ENCODE assay signal across 17 cellular contexts in genomic region chr9:136297016-136297691, GRCh38. TPM values are rescaled to one million over a fixed set of nuclear protein-coding genes. Genes with fewer than 3 reads are reported as not detected.
DNase-seq lines count a peak whose midpoint lies in the region; ATAC-seq and TF ChIP-seq lines count a peak whose summit lies in the region.
"Had no signal": no experiment of that assay in that cellular context is flagged by ENCODE, and none has a peak within 500 bp of the region (broad histone marks: within the 10 kb centered on the region; RNA-seq: fewer than 3 reads in every experiment).

No MANE protein-coding gene starts in this region.

- H3K9me3 ChIP-seq in HEK293 (ENCODE audit: control insufficient read depth, insufficient read depth, low read depth, low read length) (no peaks in the 10 kb centered on the region), trophoblast cell (ENCODE audit: insufficient read depth, low read depth, low read length) (peaks cover 18% of the 10 kb centered on the region)
- H3K9me3 ChIP-seq: Caco-2, right atrium auricular region, tibial artery had no signal

- no peaks in the 10 kb centered on the region for H3K27me3 ChIP-seq in trophoblast cell (ENCODE audit: insufficient read depth, low read length)
- H3K27me3 ChIP-seq: right atrium auricular region had no signal

- H3K23ac ChIP-seq in trophoblast cell (ENCODE audit: low read length) = no peak overlapping the region

- H2AFZ ChIP-seq in trophoblast cell (ENCODE audit: insufficient read depth, low read length, poor library complexity) = no peak overlapping the region

- no peak overlapping the region for H4K8ac ChIP-seq in trophoblast cell (ENCODE audit: low read depth, low read length)

- H3K4me1 ChIP-seq in HEK293 (ENCODE audit: control insufficient read depth, insufficient read depth, low read length) (no peaks in the 10 kb centered on the region), trophoblast cell (ENCODE audit: control insufficient read depth in 1 of 2, insufficient read depth in 2 of 2, low read length in 2 of 2) (no peaks in the 10 kb centered on the region)
- H3K4me1 ChIP-seq: right atrium auricular region, tibial artery had no signal

- H3K27ac ChIP-seq in HEK293 (ENCODE audit: extremely low read depth, low read depth, low read length) (no peak overlapping the region), trophoblast cell (ENCODE audit: low read depth, low read length) (no peak overlapping the region)
- H3K27ac ChIP-seq: right atrium auricular region, SK-N-MC, tibial artery had no signal

- no peaks in the 10 kb centered on the region for H3K79me2 ChIP-seq in trophoblast cell (ENCODE audit: control insufficient read depth, insufficient read depth, low read length, poor library complexity)

- POLR2A ChIA-PET in HEK293 (lab: Yijun Ruan, JAX) = no interaction called here

- H4K91ac ChIP-seq in trophoblast cell (ENCODE audit: low read depth, low read length) = no peak overlapping the region

- H2BK12ac ChIP-seq in trophoblast cell (ENCODE audit: low read length) = no peak overlapping the region

- H2BK120ac ChIP-seq in trophoblast cell (ENCODE audit: insufficient read depth, low read length, poor library complexity) = no peak overlapping the region

- no peak overlapping the region for H3K4me3 ChIP-seq in HEK293 (ENCODE audit: low read depth, low read length)
- H3K4me3 ChIP-seq in trophoblast cell (ENCODE audit: low read depth, low read length) = no peak overlapping the region
- H3K4me3 ChIP-seq: right atrium auricular region, SK-N-MC, tibial artery had no signal

- no peak overlapping the region for H3K18ac ChIP-seq in trophoblast cell (ENCODE audit: low read length)

- H3K14ac ChIP-seq in trophoblast cell (ENCODE audit: low read length) = no peak overlapping the region

- H3K79me1 ChIP-seq in trophoblast cell (ENCODE audit: low read length) = no peaks in the 10 kb centered on the region

- DNase-seq in NCI-H69 (lab: John Stamatoyannopoulos, UW) (peak; percentile 64), dermis microvascular lymphatic vessel endothelial cell (ENCODE audit: low read depth in 2 of 2) (peak; percentile 69 to 81), trophoblast cell (peak; percentile 47 to 65), GM19240 (ENCODE audit: insufficient read length, low spot score) (no peak), activated gamma-delta T cell treated with Interleukin-2 at 50 U/mL for 16 hours (no peak)
- DNase-seq: activated CD4-positive, alpha-beta T cell treated with anti-CD3 and anti-CD28 coated beads, Interleukin-2, amount 50 U/mL, for 1 hour; activated naive CD4-positive, alpha-beta T cell treated with anti-CD3 and anti-CD28 coated beads, Interleukin-2, amount 10 ng/mL, durations not matched to agents 7 days and 5 days; cortex of kidney; mesendoderm; NCI-H2081; tibial artery had no signal

- H3K4me2 ChIP-seq in trophoblast cell (ENCODE audit: low read length) = no peak overlapping the region

- no peak for ATAC-seq in GM19397 (IDR thresholded peaks at IDR 0.05; ENCODE audit: unreplicated experiment)
- no peak for ATAC-seq in HG03139 (IDR thresholded peaks at IDR 0.05; ENCODE audit: unreplicated experiment)

- H3K4ac ChIP-seq in trophoblast cell (ENCODE audit: low read depth, low read length) = no peak overlapping the region

- H4K12ac ChIP-seq in trophoblast cell (ENCODE audit: low read depth, low read length) = no peak overlapping the region

- H2AK5ac ChIP-seq in trophoblast cell (ENCODE audit: low read length) = no peak overlapping the region

- H3K36me3 ChIP-seq in HEK293 (ENCODE audit: control insufficient read depth in 2 of 2, insufficient read depth in 1 of 2, low read length in 2 of 2) = no peaks in the 10 kb centered on the region
- no peaks in the 10 kb centered on the region for H3K36me3 ChIP-seq in trophoblast cell (ENCODE audit: control insufficient read depth in 1 of 2, insufficient read depth in 2 of 2, low read length in 2 of 2)
- H3K36me3 ChIP-seq: right atrium auricular region, tibial artery had no signal

- H2BK5ac ChIP-seq in trophoblast cell (ENCODE audit: low read depth, low read length, poor library complexity) = no peak overlapping the region

- H3K9ac ChIP-seq in trophoblast cell (ENCODE audit: low read length) = no peak overlapping the region

- no CpG with 5 or more reads among the region's 25 CpGs for WGBS in trophoblast cell (ENCODE audit: extremely low coverage, insufficient coverage, insufficient read length)

- CTCF ChIA-PET in HEK293 (lab: Yijun Ruan, JAX) = interaction anchor here (0.5 to 1.5 kb wide), 5 partner anchors 9 to 446 kb away, joined by 3 to 11 read pairs (median 3); no protein-coding TSS in a partner anchor

- TF ChIP-seq CTCF in HEK293 (tag by site-specific recombination; IDR thresholded peaks at IDR 0.05) = no peak

TF ChIP-seq in HEK293, 187 proteins besides CTCF, POLR2A, EP300 and RAD21:
- no peak for TF ChIP-seq ZBTB49 (tag by site-specific recombination; IDR thresholded peaks at IDR 0.05; ENCODE audit: low read depth)
- TF ChIP-seq ZNF18 (tag by site-specific recombination; IDR thresholded peaks at IDR 0.05) = peak; percentile 91
- TF ChIP-seq ZFHX2 (tag by site-specific recombination; conservative IDR thresholded peaks at IDR 0.05) = 0 out of 2 replicates have a peak, but pooled peaks have one; percentile 17
- TF ChIP-seq ZIC2 (tag by site-specific recombination; IDR thresholded peaks at IDR 0.05) = peak; percentile 90
- TF ChIP-seq KLF9 (tag by site-specific recombination; IDR thresholded peaks at IDR 0.05; ENCODE audit: low read depth) = no peak
- peak; percentile 92; the same call in 1 of the 2 replicates for TF ChIP-seq SCRT1 (tag by site-specific recombination; IDR thresholded peaks at IDR 0.05; ENCODE audit: borderline replicate concordance)
- no peak for TF ChIP-seq ZNF76 (tag by site-specific recombination; IDR thresholded peaks at IDR 0.05; ENCODE audit: borderline replicate concordance, low read depth)
- peak; percentile 83 for TF ChIP-seq SCRT2 (tag by site-specific recombination; IDR thresholded peaks at IDR 0.05)
- 0 out of 2 replicates have a peak, but pooled peaks have one; percentile 15 for TF ChIP-seq EGR2 (tag by site-specific recombination; IDR thresholded peaks at IDR 0.05; ENCODE audit: low read depth)
- peak; percentile 40; the same call in 1 of the 2 replicates for TF ChIP-seq GLIS2 (tag by site-specific recombination; IDR thresholded peaks at IDR 0.05)

RNA-seq across cellular contexts. Expression of gene CCDC187, which starts 6.7 kb away (rescaled TPM):
- under 0.01 TPM in 1 of 2 replicates, not detected in the other for total RNA-seq in dermis microvascular lymphatic vessel endothelial cell
- polyA plus RNA-seq in trophoblast cell (2013) = 0.04 TPM in 2 replicates
- total RNA-seq: right atrium auricular region had no signal

RNA-seq across cellular contexts. Expression of gene GPSM1, which starts 30.2 kb away (rescaled TPM):
- 16.2 and 28.2 TPM in 2 replicates for total RNA-seq in dermis microvascular lymphatic vessel endothelial cell
- 17.8 and 18.5 TPM in 2 replicates for polyA plus RNA-seq in trophoblast cell (2013)

RNA-seq across cellular contexts. Expression of gene QSOX2, which starts 51.5 kb away (rescaled TPM):
- total RNA-seq in dermis microvascular lymphatic vessel endothelial cell = 5.1 and 6.4 TPM in 2 replicates
- polyA plus RNA-seq in trophoblast cell (2013) = 3.9 and 4.3 TPM in 2 replicates

Comparison
In these comparisons a context has a peak if more than half of its experiments do, and no peak if none do; other contexts are left out.
1. DNase-seq: peak in NCI-H69 (single experiment), dermis microvascular lymphatic vessel endothelial cell (2 of 2) and trophoblast cell (2 of 2); none in GM19240 (single experiment) and activated gamma-delta T cell treated with Interleukin-2 at 50 U/mL for 16 hours (single experiment).